25 cellular contexts compared by ENCODE assay signal in genomic region chr7:11609071-11609470, GRCh38.
"Had no signal": no experiment of that assay in that cellular context is flagged by ENCODE, and none has a peak within 500 bp of the region (broad histone marks: within the 10 kb centered on the region; RNA-seq: fewer than 3 reads in every experiment).

No MANE protein-coding gene starts in this region.

- DNase-seq: dorsolateral prefrontal cortex; effector CD4-positive, alpha-beta T cell; head of caudate nucleus; mucosa of descending colon; naive B cell; nucleus accumbens; posterior cingulate gyrus; psoas muscle; right cardiac atrium; small intestine; stimulated activated CD4-positive, alpha-beta T cell treated with anti-CD3 and anti-CD28 coated beads, Interleukin-12 subunit alpha, Interleukin-12 subunit beta, amount 100 ng/mL, for 4 hours; stimulated activated CD4-positive, alpha-beta T cell treated with anti-CD3 and anti-CD28 coated beads, Interleukin-1b, Interleukin-23, amount 100 ng/mL, for 48 hours; stimulated activated CD4-positive, alpha-beta T cell treated with anti-CD3 and anti-CD28 coated beads, Interleukin-4, amount 100 ng/mL, for 24 hours; stimulated activated naive CD4-positive, alpha-beta T cell treated with Interleukin-2 at 50 U/mL for 16 hours; stomach; thyroid gland; trophoblast cell had no signal

- H3K4me3 Mint-ChIP-seq: memory B cell; mesothelial cell of epicardium; naive B cell; natural killer cell treated with Interleukin-12 subunit alpha and Interleukin-12 subunit beta and Interleukin-15 and Interleukin-18, amount 100 ng/mL, for 72 hours; neural crest cell; stimulated activated effector memory CD8-positive, alpha-beta T cell treated with anti-CD3 and anti-CD28 coated beads, Interleukin-12 subunit alpha, Interleukin-12 subunit beta, amount 100 ng/mL, for 72 hours had no signal

- H3K9me3 ChIP-seq: mucosa of descending colon, psoas muscle, stomach, thyroid gland, vagina had no signal

- H3K36me3 ChIP-seq: stomach, thyroid gland, vagina had no signal

- H3K27ac Mint-ChIP-seq: memory B cell; mesothelial cell of epicardium; naive B cell; natural killer cell treated with Interleukin-12 subunit alpha and Interleukin-12 subunit beta and Interleukin-15 and Interleukin-18, amount 100 ng/mL, for 72 hours; stimulated activated effector memory CD8-positive, alpha-beta T cell treated with anti-CD3 and anti-CD28 coated beads, Interleukin-12 subunit alpha, Interleukin-12 subunit beta, amount 100 ng/mL, for 72 hours had no signal

- H3K36me3 Mint-ChIP-seq: memory B cell; mesothelial cell of epicardium; naive B cell; natural killer cell treated with Interleukin-12 subunit alpha and Interleukin-12 subunit beta and Interleukin-15 and Interleukin-18, amount 100 ng/mL, for 72 hours; stimulated activated effector memory CD8-positive, alpha-beta T cell treated with anti-CD3 and anti-CD28 coated beads, Interleukin-12 subunit alpha, Interleukin-12 subunit beta, amount 100 ng/mL, for 72 hours had no signal

- H3K27me3 ChIP-seq: dorsolateral prefrontal cortex, stomach, thyroid gland, vagina had no signal

- H3K9me3 Mint-ChIP-seq: memory B cell, mesothelial cell of epicardium, naive B cell, neural crest cell had no signal

- H3K4me1 Mint-ChIP-seq: memory B cell; naive B cell; stimulated activated effector memory CD8-positive, alpha-beta T cell treated with anti-CD3 and anti-CD28 coated beads, Interleukin-12 subunit alpha, Interleukin-12 subunit beta, amount 100 ng/mL, for 72 hours had no signal

- H3K4me1 ChIP-seq: psoas muscle, vagina had no signal

- ATAC-seq: left lobe of liver; mucosa of descending colon; natural killer cell treated with Interleukin-12 subunit alpha and Interleukin-12 subunit beta and Interleukin-15 and Interleukin-18, amount 100 ng/mL, for 72 hours; psoas muscle; right cardiac atrium; stimulated activated effector memory CD8-positive, alpha-beta T cell treated with anti-CD3 and anti-CD28 coated beads, Interleukin-12 subunit alpha, Interleukin-12 subunit beta, amount 100 ng/mL, for 72 hours had no signal

- H3K27me3 Mint-ChIP-seq: memory B cell; naive B cell; natural killer cell treated with Interleukin-12 subunit alpha and Interleukin-12 subunit beta and Interleukin-15 and Interleukin-18, amount 100 ng/mL, for 72 hours had no signal

- H3K4me3 ChIP-seq: dorsolateral prefrontal cortex, lung, mucosa of descending colon, psoas muscle, stomach, thyroid gland, vagina had no signal

- H3K27ac ChIP-seq: dorsolateral prefrontal cortex, psoas muscle, stomach, thyroid gland, vagina had no signal
